ENCODE assay signal across 28 cellular contexts in the genomic region with DNA sequence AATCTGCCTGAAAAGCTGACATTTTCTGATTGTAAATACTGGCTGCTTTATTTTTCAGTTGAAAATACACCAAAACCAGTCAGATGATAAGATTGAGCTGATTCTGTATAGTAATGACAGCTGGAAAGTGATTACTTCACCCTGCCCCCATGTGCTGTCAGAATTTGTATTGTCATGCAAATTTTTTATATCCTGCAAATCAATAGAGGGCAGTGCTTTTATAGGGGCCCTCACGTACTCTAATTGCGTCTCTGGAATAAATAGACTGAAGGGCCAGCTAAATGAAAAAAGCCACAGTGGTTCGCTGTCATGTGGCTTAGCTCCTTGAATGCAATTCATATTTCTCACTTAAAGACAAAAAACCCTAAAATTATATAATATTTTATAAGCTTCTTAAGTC.
DNase-seq lines count a peak whose midpoint lies in the region; ATAC-seq and TF ChIP-seq lines count a peak whose summit lies in the region.
"Had no signal": no experiment of that assay in that cellular context is flagged by ENCODE, and none has a peak within 500 bp of the region (broad histone marks: within the 10 kb centered on the region; RNA-seq: fewer than 3 reads in every experiment).

No MANE protein-coding gene starts in this region.

- POLR2A ChIA-PET in SK-N-SH (lab: Yijun Ruan, JAX) = no interaction called here

- H3K27ac ChIP-seq in endodermal cell (ENCODE audit: low read depth, low read length) = no peak overlapping the region
- H3K27ac ChIP-seq in SK-N-SH (ENCODE audit: low read depth in 2 of 2, low read length in 1 of 2) = no peak overlapping the region
- H3K27ac ChIP-seq: adrenal gland, body of pancreas, gastroesophageal sphincter, skin epidermis, tibial artery had no signal

- TF ChIP-seq CTCF in endodermal cell (conservative IDR thresholded peaks at IDR 0.05) = peak; percentile 36
- no peak for TF ChIP-seq CTCF in SK-N-SH (IDR thresholded peaks at IDR 0.05)

- no peak overlapping the region for H2AFZ ChIP-seq in SK-N-SH (ENCODE audit: low read depth)

- H3K4me2 ChIP-seq in SK-N-SH = no peak overlapping the region

- CTCF ChIA-PET in SK-N-SH (lab: Yijun Ruan, JAX) = interaction anchor here (1.0 to 1.6 kb wide), 3 partner anchors 11 to 17 kb away, joined by 3 to 4 read pairs (median 4); no protein-coding TSS in a partner anchor

- H3F3A ChIP-seq in SK-N-SH (replicated peaks; ENCODE audit: insufficient read depth) = peaks cover 12% of the 10 kb centered on the region

- H3K4me1 ChIP-seq in endodermal cell (ENCODE audit: control insufficient read depth, insufficient read depth, low read length) (no peaks in the 10 kb centered on the region), SK-N-SH (ENCODE audit: control insufficient read depth in 1 of 2, insufficient read depth in 2 of 2, low read depth in 1 of 2, low read length in 1 of 2) (peaks cover 0 to 6% of the 10 kb centered on the region in 2 experiments; a peak in 1 of 4 replicates)
- H3K4me1 ChIP-seq: adrenal gland, body of pancreas, tibial artery had no signal

- H4K20me1 ChIP-seq in SK-N-SH (ENCODE audit: insufficient read depth) = no peaks in the 10 kb centered on the region

- peaks cover 4% of the 10 kb centered on the region for H3K27me3 Mint-ChIP-seq in endodermal cell (ENCODE audit: insufficient read depth)
- H3K27me3 Mint-ChIP-seq: stimulated activated naive CD8-positive, alpha-beta T cell treated with anti-CD3 and anti-CD28 coated beads, Interleukin-15, amount 100 ng/mL, for 72 hours had no signal

- no peaks in the 10 kb centered on the region for H3K27me3 ChIP-seq in endodermal cell (ENCODE audit: control insufficient read depth, insufficient read depth, low read length, poor library complexity, severe bottlenecking)
- no peaks in the 10 kb centered on the region for H3K27me3 ChIP-seq in SK-N-SH (ENCODE audit: insufficient read depth)
- H3K27me3 ChIP-seq: adrenal gland, body of pancreas, gastroesophageal sphincter, tibial artery had no signal

- H3K9ac ChIP-seq in endodermal cell (ENCODE audit: extremely low read depth, low read length, poor library complexity, severe bottlenecking) = no peak overlapping the region
- no peak overlapping the region for H3K9ac ChIP-seq in SK-N-SH

- H3K4me1 Mint-ChIP-seq in endodermal cell = peaks cover 20% of the 10 kb centered on the region
- H3K4me1 Mint-ChIP-seq: immature natural killer cell; stimulated activated naive CD8-positive, alpha-beta T cell treated with anti-CD3 and anti-CD28 coated beads, Interleukin-15, amount 100 ng/mL, for 72 hours had no signal

- TF ChIP-seq RAD21 in SK-N-SH (IDR thresholded peaks at IDR 0.05; ENCODE audit: low read length) = no peak

- no peaks in the 10 kb centered on the region for H3K9me2 ChIP-seq in SK-N-SH

- H3K4me3 ChIP-seq in endodermal cell (ENCODE audit: low read length) (no peak overlapping the region), SK-N-SH (ENCODE audit: low read depth in 2 of 2, low read length in 1 of 2) (no peak overlapping the region)
- H3K4me3 ChIP-seq: adrenal gland, body of pancreas, gastroesophageal sphincter, skin epidermis, tibial artery had no signal

- TF ChIP-seq EP300 in SK-N-SH (IDR thresholded peaks at IDR 0.05; ENCODE audit: borderline replicate concordance in 1 of 2, low read depth in 1 of 2, low read length in 1 of 2) = no peak

- H3K79me2 ChIP-seq in SK-N-SH (ENCODE audit: insufficient read depth) = no peaks in the 10 kb centered on the region

- peak; percentile 73 for DNase-seq in DMS153 treated with DMSO at 0.1 percent for 48 hours (lab: John Stamatoyannopoulos, UW; ENCODE audit: unreplicated experiment)
- DNase-seq in NCI-H1417 treated with DMSO at 0.1 percent for 48 hours (lab: John Stamatoyannopoulos, UW) = peak; percentile 31
- DNase-seq in NCI-H510A (lab: John Stamatoyannopoulos, UW) = peak; percentile 41
- no peak for DNase-seq in endodermal cell
- no peak for DNase-seq in SK-N-SH
- no peak for DNase-seq in kidney glomerular epithelial cell (lab: John Stamatoyannopoulos, UW)
- DNase-seq: activated CD4-positive, alpha-beta T cell treated with anti-CD3 and anti-CD28 coated beads, Interleukin-2, amount 50 U/mL, for 48 hours; activated CD4-positive, CD25-positive, alpha-beta regulatory T cell; activated CD8-positive, alpha-beta memory T cell treated with anti-CD3 and anti-CD28 coated beads, Interleukin-2, amount 50 U/mL, for 4 hours; activated naive CD4-positive, alpha-beta T cell treated with anti-CD3 and anti-CD28 coated beads for 36 hours; adrenal gland; body of pancreas; cerebellar nuclear complex; DND-41; hippocampal formation; immature natural killer cell; Karpas-422; NCI-H2029; NCI-H524 treated with DMSO at 0.1 percent for 48 hours; nucleus accumbens; stimulated activated naive CD8-positive, alpha-beta T cell treated with anti-CD3 and anti-CD28 coated beads, Interleukin-15, amount 100 ng/mL, for 72 hours; T-helper 1 cell; tibial artery had no signal

- no peak overlapping the region for H3K4me3 Mint-ChIP-seq in endodermal cell
- H3K4me3 Mint-ChIP-seq: activated naive CD4-positive, alpha-beta T cell treated with anti-CD3 and anti-CD28 coated beads for 36 hours; activated T-helper 1 cell treated with anti-CD3 and anti-CD28 coated beads, Interleukin-12 subunit alpha, Interleukin-12 subunit beta, Interleukin-2, Interleukin-4 antibody, amounts not matched to agents 30 ng/mL and 10 ng/mL and 1 ng/mL, durations not matched to agents 14 hours and 24 hours and 36 hours; immature natural killer cell; stimulated activated naive CD8-positive, alpha-beta T cell treated with anti-CD3 and anti-CD28 coated beads, Interleukin-15, amount 100 ng/mL, for 72 hours had no signal

- WGBS in endodermal cell (ENCODE audit: insufficient coverage in 1 of 2, insufficient read length in 1 of 2), 2 experiments = 56 to 74% methylated on average over 2 to 3 of the region's 3 CpGs
- WGBS in SK-N-SH (ENCODE audit: low lambda C conversion rate) = 97% methylated on average over 3 of the region's 3 CpGs

- no peaks in the 10 kb centered on the region for H3K36me3 Mint-ChIP-seq in endodermal cell (ENCODE audit: low read depth)
- H3K36me3 Mint-ChIP-seq: immature natural killer cell had no signal

- H3K9me3 ChIP-seq in endodermal cell (ENCODE audit: control insufficient read depth, low read length) (no peaks in the 10 kb centered on the region), SK-N-SH (no peaks in the 10 kb centered on the region)
- H3K9me3 ChIP-seq: adrenal gland, body of pancreas, gastroesophageal sphincter, tibial artery had no signal

- no peaks in the 10 kb centered on the region for H3K9me3 Mint-ChIP-seq in endodermal cell
- H3K9me3 Mint-ChIP-seq: activated naive CD4-positive, alpha-beta T cell treated with anti-CD3 and anti-CD28 coated beads for 36 hours; activated T-helper 1 cell treated with anti-CD3 and anti-CD28 coated beads, Interleukin-12 subunit alpha, Interleukin-12 subunit beta, Interleukin-2, Interleukin-4 antibody, amounts not matched to agents 30 ng/mL and 10 ng/mL and 1 ng/mL, durations not matched to agents 14 hours and 24 hours and 36 hours had no signal

- no peak for ATAC-seq in HG03378 (IDR thresholded peaks at IDR 0.05; ENCODE audit: unreplicated experiment)
- ATAC-seq in HG03139 (IDR thresholded peaks at IDR 0.05; ENCODE audit: unreplicated experiment) = no peak
- ATAC-seq: body of pancreas; gastroesophageal sphincter; stimulated activated naive CD8-positive, alpha-beta T cell treated with anti-CD3 and anti-CD28 coated beads, Interleukin-15, amount 100 ng/mL, for 72 hours had no signal

- no peaks in the 10 kb centered on the region for H3K36me3 ChIP-seq in endodermal cell (ENCODE audit: control insufficient read depth, insufficient read depth, low read length)
- no peaks in the 10 kb centered on the region for H3K36me3 ChIP-seq in SK-N-SH (replicated peaks in 1 of 2; ENCODE audit: control insufficient read depth in 1 of 2, insufficient read depth in 2 of 2, low read length in 1 of 2)
- H3K36me3 ChIP-seq: adrenal gland, gastroesophageal sphincter, tibial artery had no signal

- no peak overlapping the region for H3K27ac Mint-ChIP-seq in endodermal cell
- H3K27ac Mint-ChIP-seq: activated naive CD4-positive, alpha-beta T cell treated with anti-CD3 and anti-CD28 coated beads for 36 hours; activated T-helper 1 cell treated with anti-CD3 and anti-CD28 coated beads, Interleukin-12 subunit alpha, Interleukin-12 subunit beta, Interleukin-2, Interleukin-4 antibody, amounts not matched to agents 30 ng/mL and 10 ng/mL and 1 ng/mL, durations not matched to agents 14 hours and 24 hours and 36 hours; immature natural killer cell; stimulated activated naive CD8-positive, alpha-beta T cell treated with anti-CD3 and anti-CD28 coated beads, Interleukin-15, amount 100 ng/mL, for 72 hours had no signal

TF ChIP-seq in SK-N-SH, 30 proteins besides CTCF, POLR2A, EP300 and RAD21 (continues in another document):
- TF ChIP-seq JUND (IDR thresholded peaks at IDR 0.05) (no peak), GABPA (IDR thresholded peaks at IDR 0.05; ENCODE audit: low read depth) (no peak), POLR2AphosphoS5 (IDR thresholded peaks at IDR 0.05; ENCODE audit: low read depth, low read length) (no peak), TAF1 (IDR thresholded peaks at IDR 0.05; ENCODE audit: borderline replicate concordance, low read depth, low read length) (no peak)
- TF ChIP-seq, protein P1, sequence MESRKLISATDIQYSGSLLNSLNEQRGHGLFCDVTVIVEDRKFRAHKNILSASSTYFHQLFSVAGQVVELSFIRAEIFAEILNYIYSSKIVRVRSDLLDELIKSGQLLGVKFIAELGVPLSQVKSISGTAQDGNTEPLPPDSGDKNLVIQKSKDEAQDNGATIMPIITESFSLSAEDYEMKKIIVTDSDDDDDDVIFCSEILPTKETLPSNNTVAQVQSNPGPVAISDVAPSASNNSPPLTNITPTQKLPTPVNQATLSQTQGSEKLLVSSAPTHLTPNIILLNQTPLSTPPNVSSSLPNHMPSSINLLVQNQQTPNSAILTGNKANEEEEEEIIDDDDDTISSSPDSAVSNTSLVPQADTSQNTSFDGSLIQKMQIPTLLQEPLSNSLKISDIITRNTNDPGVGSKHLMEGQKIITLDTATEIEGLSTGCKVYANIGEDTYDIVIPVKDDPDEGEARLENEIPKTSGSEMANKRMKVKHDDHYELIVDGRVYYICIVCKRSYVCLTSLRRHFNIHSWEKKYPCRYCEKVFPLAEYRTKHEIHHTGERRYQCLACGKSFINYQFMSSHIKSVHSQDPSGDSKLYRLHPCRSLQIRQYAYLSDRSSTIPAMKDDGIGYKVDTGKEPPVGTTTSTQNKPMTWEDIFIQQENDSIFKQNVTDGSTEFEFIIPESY (IDR thresholded peaks at IDR 0.05; ENCODE audit: borderline replicate concordance, low read depth) = no peak
- TF ChIP-seq, protein P2, sequence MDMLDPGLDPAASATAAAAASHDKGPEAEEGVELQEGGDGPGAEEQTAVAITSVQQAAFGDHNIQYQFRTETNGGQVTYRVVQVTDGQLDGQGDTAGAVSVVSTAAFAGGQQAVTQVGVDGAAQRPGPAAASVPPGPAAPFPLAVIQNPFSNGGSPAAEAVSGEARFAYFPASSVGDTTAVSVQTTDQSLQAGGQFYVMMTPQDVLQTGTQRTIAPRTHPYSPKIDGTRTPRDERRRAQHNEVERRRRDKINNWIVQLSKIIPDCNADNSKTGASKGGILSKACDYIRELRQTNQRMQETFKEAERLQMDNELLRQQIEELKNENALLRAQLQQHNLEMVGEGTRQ (IDR thresholded peaks at IDR 0.05; ENCODE audit: borderline replicate concordance, low read depth, low read length) = no peak

Comparison
In these comparisons a context has a peak if more than half of its experiments do, and no peak if none do; other contexts are left out.
1. DNase-seq: peak in DMS153 treated with DMSO at 0.1 percent for 48 hours (single experiment), NCI-H1417 treated with DMSO at 0.1 percent for 48 hours (single experiment) and NCI-H510A (single experiment); none in endodermal cell (single experiment), SK-N-SH (single experiment) and kidney glomerular epithelial cell (single experiment).